24 cellular contexts compared by ENCODE assay signal in genomic region chr1:228980232-228980969, GRCh38.
DNase-seq lines count a peak whose midpoint lies in the region; ATAC-seq and TF ChIP-seq lines count a peak whose summit lies in the region.
"Had no signal": no experiment of that assay in that cellular context is flagged by ENCODE, and none has a peak within 500 bp of the region (broad histone marks: within the 10 kb centered on the region; RNA-seq: fewer than 3 reads in every experiment).

No MANE protein-coding gene starts in this region.

- no peaks in the 10 kb centered on the region for H3K36me3 Mint-ChIP-seq in mesothelial cell of epicardium

- ATAC-seq in IMR-90 (ENCODE audit: low read depth) = peak; percentile 66
- ATAC-seq: Panc1 had no signal

- H3K36me3 ChIP-seq in IMR-90 (ENCODE audit: control insufficient read depth, insufficient read depth, low read length) (no peaks in the 10 kb centered on the region), mesendoderm (ENCODE audit: control insufficient read depth, insufficient read depth, low read length) (no peaks in the 10 kb centered on the region), GM23248 (ENCODE audit: low read depth) (no peaks in the 10 kb centered on the region)
- H3K36me3 ChIP-seq: BE2C had no signal

- H3K9me3 Mint-ChIP-seq in mesothelial cell of epicardium = no peaks in the 10 kb centered on the region

- H3K4me1 ChIP-seq in IMR-90 (ENCODE audit: control insufficient read depth, insufficient read depth, low read length) = peaks cover 8% of the 10 kb centered on the region; the same call in 1 of the 2 replicates
- peaks cover 6% of the 10 kb centered on the region for H3K4me1 ChIP-seq in mesendoderm (ENCODE audit: control insufficient read depth, low read depth, low read length)
- no peaks in the 10 kb centered on the region; the same call in 1 of the 2 replicates for H3K4me1 ChIP-seq in GM23248 (ENCODE audit: insufficient read depth)

- H3K4ac ChIP-seq in IMR-90 (ENCODE audit: low read depth, low read length) (no peak overlapping the region), mesendoderm (ENCODE audit: low read depth, low read length) (no peak overlapping the region)

- POLR2A ChIA-PET in IMR-90 (lab: Charles Lee; ENCODE audit: unreplicated experiment) = interaction anchor here (0.5 kb wide), 1 partner anchor 376 kb away, joined by 4 read pairs; no protein-coding TSS in a partner anchor

- TF ChIP-seq POLR2A in IMR-90 (IDR thresholded peaks at IDR 0.05; ENCODE audit: low read depth, low read length) = no peak

- H2BK15ac ChIP-seq in IMR-90 (ENCODE audit: low read depth, low read length) (no peak overlapping the region), mesendoderm (replicated peaks; ENCODE audit: low read depth) (no peak overlapping the region)

- H3K9me3 ChIP-seq in IMR-90 (ENCODE audit: control insufficient read depth, insufficient read depth, low read length) (no peaks in the 10 kb centered on the region), GM23248 (ENCODE audit: low read depth) (no peaks in the 10 kb centered on the region)
- H3K9me3 ChIP-seq: BE2C had no signal

- no peak overlapping the region for H3K18ac ChIP-seq in IMR-90 (ENCODE audit: low read depth, low read length)
- no peak overlapping the region for H3K18ac ChIP-seq in mesendoderm (ENCODE audit: low read length)

- no TSS peak for BruUV-seq in IMR-90 (replicated peaks; lab: Mats Ljungman, UMichigan)

- H2BK120ac ChIP-seq in IMR-90 (ENCODE audit: low read depth, low read length) = no peak overlapping the region
- no peak overlapping the region for H2BK120ac ChIP-seq in mesendoderm (ENCODE audit: low read depth, low read length)

- H2BK5ac ChIP-seq in IMR-90 (ENCODE audit: low read depth, low read length, poor library complexity, severe bottlenecking) = no peak overlapping the region
- no peak overlapping the region for H2BK5ac ChIP-seq in mesendoderm (ENCODE audit: low read length)

- H3K27ac ChIP-seq in IMR-90 (ENCODE audit: insufficient read depth, low read length) (no peak overlapping the region), mesendoderm (ENCODE audit: low read depth, low read length) (no peak overlapping the region), GM23248 (no peak overlapping the region)
- H3K27ac ChIP-seq: 22Rv1, RWPE1 had no signal

- no peak overlapping the region for H2AK5ac ChIP-seq in IMR-90 (ENCODE audit: low read depth, low read length)
- no peak overlapping the region for H2AK5ac ChIP-seq in mesendoderm (ENCODE audit: low read length)

- no peak overlapping the region for H2BK20ac ChIP-seq in IMR-90 (ENCODE audit: low read depth, low read length)

- no peak overlapping the region for H4K91ac ChIP-seq in IMR-90 (ENCODE audit: insufficient read depth, low read depth, low read length)

- H3K23ac ChIP-seq in IMR-90 (ENCODE audit: low read depth, low read length) = no peak overlapping the region
- no peak overlapping the region for H3K23ac ChIP-seq in mesendoderm (ENCODE audit: low read length)

- no peaks in the 10 kb centered on the region for H3K79me2 ChIP-seq in mesendoderm (ENCODE audit: control insufficient read depth, insufficient read depth, low read length)
- H3K79me2 ChIP-seq in GM23248 (ENCODE audit: insufficient read depth) = no peaks in the 10 kb centered on the region

- H3K27me3 ChIP-seq in IMR-90 (ENCODE audit: control insufficient read depth, insufficient read depth, low read length) (no peaks in the 10 kb centered on the region), mesendoderm (ENCODE audit: insufficient read depth, low read length, poor library complexity) (no peaks in the 10 kb centered on the region), GM23248 (replicated peaks; ENCODE audit: insufficient read depth) (no peaks in the 10 kb centered on the region)
- H3K27me3 ChIP-seq: BE2C had no signal

- H4K20me1 ChIP-seq in IMR-90 (ENCODE audit: insufficient read depth, low read length) (no peaks in the 10 kb centered on the region), GM23248 (ENCODE audit: insufficient read depth) (no peaks in the 10 kb centered on the region)

- in situ Hi-C loops in IMR-90 (cut with MboI; ENCODE audit: low sequenced_read_pairs) (no loop called here), GM23248 (cut with MboI) (no loop called here)

- H3K56ac ChIP-seq in IMR-90 (ENCODE audit: extremely low read depth, insufficient read depth, low read length) (no peak overlapping the region), mesendoderm (ENCODE audit: low read length) (peak overlapping the region; percentile 26)

- no peak overlapping the region for H2AFZ ChIP-seq in IMR-90 (replicated peaks; ENCODE audit: low read length, poor library complexity)
- no peak overlapping the region for H2AFZ ChIP-seq in GM23248

- no peak overlapping the region for H2AK9ac ChIP-seq in IMR-90 (replicated peaks; ENCODE audit: low read depth, low read length, poor library complexity)

- H3K4me2 ChIP-seq in IMR-90 (ENCODE audit: low read depth, low read length) (no peak overlapping the region), mesendoderm (ENCODE audit: low read length) (no peak overlapping the region), GM23248 (ENCODE audit: unreplicated experiment) (no peak overlapping the region)

- no peak overlapping the region for H3K27ac Mint-ChIP-seq in mesothelial cell of epicardium
- H3K27ac Mint-ChIP-seq: HFFc6 had no signal

- H3K9ac ChIP-seq in IMR-90 (ENCODE audit: low read depth, low read length) (no peak overlapping the region), mesendoderm (ENCODE audit: low read length) (no peak overlapping the region), GM23248 (no peak overlapping the region)

- no peak for TF ChIP-seq RAD21 in IMR-90 (IDR thresholded peaks at IDR 0.05; ENCODE audit: low read length)

- H4K5ac ChIP-seq in IMR-90 (ENCODE audit: low read depth, low read length) (no peak overlapping the region), mesendoderm (ENCODE audit: low read length) (no peak overlapping the region)

- 100% methylated on average over 2 of the region's 9 CpGs; no CpG with 5 or more reads in 1 of the 2 experiments for WGBS in IMR-90 (ENCODE audit: extremely low coverage in 2 of 2, insufficient read length in 1 of 2), 2 experiments
- no CpG with 5 or more reads among the region's 9 CpGs for WGBS in mesendoderm (ENCODE audit: extremely low coverage, insufficient coverage, low lambda C conversion rate)
- 80 to 83% methylated on average over 9 of the region's 9 CpGs for WGBS in GM23248 (ENCODE audit: low coverage in 1 of 2, low lambda C conversion rate in 2 of 2, missing lambda C conversion rate in 2 of 2), 2 experiments

- H3K4me1 Mint-ChIP-seq in mesothelial cell of epicardium = peaks cover 36% of the 10 kb centered on the region

- intact Hi-C loops in IMR-90 (cut with micrococcal nuclease) = no loop called here

- no peaks in the 10 kb centered on the region for H3F3A ChIP-seq in GM23248 (ENCODE audit: insufficient read depth)

- no peaks in the 10 kb centered on the region for H3K27me3 Mint-ChIP-seq in mesothelial cell of epicardium (ENCODE audit: low read depth)

- no peak overlapping the region for H3K4me3 Mint-ChIP-seq in mesothelial cell of epicardium
- H3K4me3 Mint-ChIP-seq: HFFc6 had no signal

- H3K9me2 ChIP-seq in GM23248 (ENCODE audit: insufficient read depth) = no peaks in the 10 kb centered on the region

- no peaks in the 10 kb centered on the region for H3K79me1 ChIP-seq in IMR-90 (ENCODE audit: low read depth in 1 of 2, low read length in 2 of 2)
- no peaks in the 10 kb centered on the region for H3K79me1 ChIP-seq in mesendoderm (ENCODE audit: low read length)

- H3K4me3 ChIP-seq in IMR-90 (ENCODE audit: insufficient read depth, low read depth, low read length) (no peak overlapping the region), mesendoderm (ENCODE audit: low read length) (no peak overlapping the region), GM23248 (no peak overlapping the region)

- 0 out of 2 replicates have a peak, but pooled peaks cover 6% of the 10 kb centered on the region for H3K9me1 ChIP-seq in IMR-90 (ENCODE audit: insufficient read depth, low read length)

- H3K14ac ChIP-seq in IMR-90 (replicated peaks; ENCODE audit: low read depth, low read length) = no peak overlapping the region

- H4K8ac ChIP-seq in IMR-90 (ENCODE audit: low read depth in 2 of 2, low read length in 2 of 2) = no peak overlapping the region
- no peak overlapping the region for H4K8ac ChIP-seq in mesendoderm (ENCODE audit: low read depth, low read length)

- TF ChIP-seq CTCF in IMR-90 (conservative IDR thresholded peaks at IDR 0.05; ENCODE audit: low read depth, low read length) (no peak), mesothelial cell of epicardium (IDR thresholded peaks at IDR 0.05; ENCODE audit: unreplicated experiment) (no peak)

- dilution Hi-C loops in IMR-90 (cut with HindIII; ENCODE audit: low sequenced_read_pairs, unreplicated experiment) = no loop called here

- peak; percentile 28 for DNase-seq in activated CD8-positive, alpha-beta memory T cell treated with anti-CD3 and anti-CD28 coated beads for 24 hours
- no peak for DNase-seq in activated CD8-positive, alpha-beta memory T cell treated with anti-CD3 and anti-CD28 coated beads, Interleukin-2, amount 50 U/mL, for 48 hours
- DNase-seq in IMR-90 (peak; percentile 53), mesendoderm (no peak), GM23248 (no peak), mesothelial cell of epicardium (ENCODE audit: low spot score in 2 of 2, unreplicated experiment in 2 of 2) (no peak)
- DNase-seq in activated T-cell treated with anti-CD3 and anti-CD28 coated beads, Interleukin-2, amount 50 U/mL, for 1 hour = no peak
- DNase-seq: ACHN, BE2C, Calu3, DMS79 treated with DMSO at 0.1 percent for 48 hours, HFFc6, Kasumi-1, NCI-H1092 treated with DMSO at 0.1 percent for 48 hours, NCI-H1436, NCI-H187, NCI-H2081 treated with DMSO at 0.1 percent for 48 hours, NCI-H2171, NCI-H226, NCI-H510A, SHP77 had no signal

- CTCF ChIA-PET in IMR-90 (lab: Yijun Ruan, JAX) = interaction anchor here (0.5 kb wide), 1 partner anchor 232 kb away, joined by 3 read pairs; no protein-coding TSS in a partner anchor

TF ChIP-seq in IMR-90, 13 proteins besides CTCF, POLR2A, EP300 and RAD21:
- TF ChIP-seq ELK1 (IDR thresholded peaks at IDR 0.05; ENCODE audit: borderline replicate concordance, low read depth, low read length) (no peak), FOS (IDR thresholded peaks at IDR 0.05; ENCODE audit: low read depth, low read length) (no peak), MXI1 (IDR thresholded peaks at IDR 0.05; ENCODE audit: borderline replicate concordance, low read depth, low read length) (no peak), CEBPB (IDR thresholded peaks at IDR 0.05; ENCODE audit: low read depth, low read length) (no peak), SMC3 (IDR thresholded peaks at IDR 0.05; ENCODE audit: low read depth, low read length) (no peak)
TF ChIP-seq in IMR-90: peak in this region for 0.

Comparison
In these comparisons a context has a peak if more than half of its experiments do, and no peak if none do; other contexts are left out.
1. DNase-seq: peak in activated CD8-positive, alpha-beta memory T cell treated with anti-CD3 and anti-CD28 coated beads for 24 hours (single experiment) and IMR-90 (single experiment); none in activated CD8-positive, alpha-beta memory T cell treated with anti-CD3 and anti-CD28 coated beads, Interleukin-2, amount 50 U/mL, for 48 hours (single experiment), mesendoderm (single experiment), GM23248 (single experiment), activated T-cell treated with anti-CD3 and anti-CD28 coated beads, Interleukin-2, amount 50 U/mL, for 1 hour (single experiment) and mesothelial cell of epicardium (0 of 2).